ENCODE assay signal across 1 cellular context in genomic region chr6:146650799-146651481, GRCh38.
TF ChIP-seq lines count a peak whose summit lies in the region.

No MANE protein-coding gene starts in this region.

TF ChIP-seq in IMR-90, 13 proteins besides CTCF, POLR2A, EP300 and RAD21 (continued from another document):
- no peak for TF ChIP-seq USF2 (IDR thresholded peaks at IDR 0.05; ENCODE audit: low read depth, low read length)
- TF ChIP-seq MAFK (IDR thresholded peaks at IDR 0.05; ENCODE audit: low read depth, low read length), result no peak
